Comparison of ENCODE assay signal across 1 cellular context in genomic region chr9:79812099-79812498, GRCh38.
TF ChIP-seq lines count a peak whose summit lies in the region.

No MANE protein-coding gene starts in this region.

TF ChIP-seq in GM23338, 12 proteins besides CTCF, POLR2A, EP300 and RAD21 (continued from another document):
- TF ChIP-seq, protein P1, sequence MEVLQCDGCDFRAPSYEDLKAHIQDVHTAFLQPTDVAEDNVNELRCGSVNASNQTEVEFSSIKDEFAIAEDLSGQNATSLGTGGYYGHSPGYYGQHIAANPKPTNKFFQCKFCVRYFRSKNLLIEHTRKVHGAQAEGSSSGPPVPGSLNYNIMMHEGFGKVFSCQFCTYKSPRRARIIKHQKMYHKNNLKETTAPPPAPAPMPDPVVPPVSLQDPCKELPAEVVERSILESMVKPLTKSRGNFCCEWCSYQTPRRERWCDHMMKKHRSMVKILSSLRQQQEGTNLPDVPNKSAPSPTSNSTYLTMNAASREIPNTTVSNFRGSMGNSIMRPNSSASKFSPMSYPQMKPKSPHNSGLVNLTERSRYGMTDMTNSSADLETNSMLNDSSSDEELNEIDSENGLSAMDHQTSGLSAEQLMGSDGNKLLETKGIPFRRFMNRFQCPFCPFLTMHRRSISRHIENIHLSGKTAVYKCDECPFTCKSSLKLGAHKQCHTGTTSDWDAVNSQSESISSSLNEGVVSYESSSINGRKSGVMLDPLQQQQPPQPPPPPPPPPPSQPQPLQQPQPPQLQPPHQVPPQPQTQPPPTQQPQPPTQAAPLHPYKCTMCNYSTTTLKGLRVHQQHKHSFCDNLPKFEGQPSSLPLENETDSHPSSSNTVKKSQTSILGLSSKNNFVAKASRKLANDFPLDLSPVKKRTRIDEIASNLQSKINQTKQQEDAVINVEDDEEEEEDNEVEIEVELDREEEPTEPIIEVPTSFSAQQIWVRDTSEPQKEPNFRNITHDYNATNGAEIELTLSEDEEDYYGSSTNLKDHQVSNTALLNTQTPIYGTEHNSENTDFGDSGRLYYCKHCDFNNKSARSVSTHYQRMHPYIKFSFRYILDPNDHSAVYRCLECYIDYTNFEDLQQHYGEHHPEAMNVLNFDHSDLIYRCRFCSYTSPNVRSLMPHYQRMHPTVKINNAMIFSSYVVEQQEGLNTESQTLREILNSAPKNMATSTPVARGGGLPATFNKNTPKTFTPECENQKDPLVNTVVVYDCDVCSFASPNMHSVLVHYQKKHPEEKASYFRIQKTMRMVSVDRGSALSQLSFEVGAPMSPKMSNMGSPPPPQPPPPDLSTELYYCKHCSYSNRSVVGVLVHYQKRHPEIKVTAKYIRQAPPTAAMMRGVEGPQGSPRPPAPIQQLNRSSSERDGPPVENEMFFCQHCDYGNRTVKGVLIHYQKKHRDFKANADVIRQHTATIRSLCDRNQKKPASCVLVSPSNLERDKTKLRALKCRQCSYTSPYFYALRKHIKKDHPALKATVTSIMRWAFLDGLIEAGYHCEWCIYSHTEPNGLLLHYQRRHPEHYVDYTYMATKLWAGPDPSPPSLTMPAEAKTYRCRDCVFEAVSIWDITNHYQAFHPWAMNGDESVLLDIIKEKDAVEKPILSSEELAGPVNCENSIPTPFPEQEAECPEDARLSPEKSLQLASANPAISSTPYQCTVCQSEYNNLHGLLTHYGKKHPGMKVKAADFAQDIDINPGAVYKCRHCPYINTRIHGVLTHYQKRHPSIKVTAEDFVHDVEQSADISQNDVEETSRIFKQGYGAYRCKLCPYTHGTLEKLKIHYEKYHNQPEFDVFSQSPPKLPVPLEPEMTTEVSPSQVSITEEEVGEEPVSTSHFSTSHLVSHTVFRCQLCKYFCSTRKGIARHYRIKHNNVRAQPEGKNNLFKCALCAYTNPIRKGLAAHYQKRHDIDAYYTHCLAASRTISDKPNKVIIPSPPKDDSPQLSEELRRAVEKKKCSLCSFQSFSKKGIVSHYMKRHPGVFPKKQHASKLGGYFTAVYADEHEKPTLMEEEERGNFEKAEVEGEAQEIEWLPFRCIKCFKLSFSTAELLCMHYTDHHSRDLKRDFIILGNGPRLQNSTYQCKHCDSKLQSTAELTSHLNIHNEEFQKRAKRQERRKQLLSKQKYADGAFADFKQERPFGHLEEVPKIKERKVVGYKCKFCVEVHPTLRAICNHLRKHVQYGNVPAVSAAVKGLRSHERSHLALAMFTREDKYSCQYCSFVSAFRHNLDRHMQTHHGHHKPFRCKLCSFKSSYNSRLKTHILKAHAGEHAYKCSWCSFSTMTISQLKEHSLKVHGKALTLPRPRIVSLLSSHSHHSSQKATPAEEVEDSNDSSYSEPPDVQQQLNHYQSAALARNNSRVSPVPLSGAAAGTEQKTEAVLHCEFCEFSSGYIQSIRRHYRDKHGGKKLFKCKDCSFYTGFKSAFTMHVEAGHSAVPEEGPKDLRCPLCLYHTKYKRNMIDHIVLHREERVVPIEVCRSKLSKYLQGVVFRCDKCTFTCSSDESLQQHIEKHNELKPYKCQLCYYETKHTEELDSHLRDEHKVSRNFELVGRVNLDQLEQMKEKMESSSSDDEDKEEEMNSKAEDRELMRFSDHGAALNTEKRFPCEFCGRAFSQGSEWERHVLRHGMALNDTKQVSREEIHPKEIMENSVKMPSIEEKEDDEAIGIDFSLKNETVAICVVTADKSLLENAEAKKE (CRISPR knock-in tag; IDR thresholded peaks at IDR 0.05): no peak
- no peak for TF ChIP-seq ZNF331 (CRISPR knock-in tag; IDR thresholded peaks at IDR 0.05; ENCODE audit: low read depth)
- no peak for TF ChIP-seq POLR2AphosphoS5 (IDR thresholded peaks at IDR 0.05; ENCODE audit: low read depth)
- TF ChIP-seq EZH2 (IDR thresholded peaks at IDR 0.05; ENCODE audit: low read depth, unreplicated experiment): no peak
- no peak for TF ChIP-seq EZH2phosphoT487 (IDR thresholded peaks at IDR 0.05; ENCODE audit: unreplicated experiment)
- no peak for TF ChIP-seq NANOG (IDR thresholded peaks at IDR 0.05; ENCODE audit: borderline replicate concordance)
- TF ChIP-seq, protein P2, sequence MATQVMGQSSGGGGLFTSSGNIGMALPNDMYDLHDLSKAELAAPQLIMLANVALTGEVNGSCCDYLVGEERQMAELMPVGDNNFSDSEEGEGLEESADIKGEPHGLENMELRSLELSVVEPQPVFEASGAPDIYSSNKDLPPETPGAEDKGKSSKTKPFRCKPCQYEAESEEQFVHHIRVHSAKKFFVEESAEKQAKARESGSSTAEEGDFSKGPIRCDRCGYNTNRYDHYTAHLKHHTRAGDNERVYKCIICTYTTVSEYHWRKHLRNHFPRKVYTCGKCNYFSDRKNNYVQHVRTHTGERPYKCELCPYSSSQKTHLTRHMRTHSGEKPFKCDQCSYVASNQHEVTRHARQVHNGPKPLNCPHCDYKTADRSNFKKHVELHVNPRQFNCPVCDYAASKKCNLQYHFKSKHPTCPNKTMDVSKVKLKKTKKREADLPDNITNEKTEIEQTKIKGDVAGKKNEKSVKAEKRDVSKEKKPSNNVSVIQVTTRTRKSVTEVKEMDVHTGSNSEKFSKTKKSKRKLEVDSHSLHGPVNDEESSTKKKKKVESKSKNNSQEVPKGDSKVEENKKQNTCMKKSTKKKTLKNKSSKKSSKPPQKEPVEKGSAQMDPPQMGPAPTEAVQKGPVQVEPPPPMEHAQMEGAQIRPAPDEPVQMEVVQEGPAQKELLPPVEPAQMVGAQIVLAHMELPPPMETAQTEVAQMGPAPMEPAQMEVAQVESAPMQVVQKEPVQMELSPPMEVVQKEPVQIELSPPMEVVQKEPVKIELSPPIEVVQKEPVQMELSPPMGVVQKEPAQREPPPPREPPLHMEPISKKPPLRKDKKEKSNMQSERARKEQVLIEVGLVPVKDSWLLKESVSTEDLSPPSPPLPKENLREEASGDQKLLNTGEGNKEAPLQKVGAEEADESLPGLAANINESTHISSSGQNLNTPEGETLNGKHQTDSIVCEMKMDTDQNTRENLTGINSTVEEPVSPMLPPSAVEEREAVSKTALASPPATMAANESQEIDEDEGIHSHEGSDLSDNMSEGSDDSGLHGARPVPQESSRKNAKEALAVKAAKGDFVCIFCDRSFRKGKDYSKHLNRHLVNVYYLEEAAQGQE (IDR thresholded peaks at IDR 0.05; ENCODE audit: unreplicated experiment): no peak
- no peak for TF ChIP-seq ZNF114 (CRISPR knock-in tag; IDR thresholded peaks at IDR 0.05)
